ENCODE assay signal across 8 cellular contexts in the genomic region with DNA sequence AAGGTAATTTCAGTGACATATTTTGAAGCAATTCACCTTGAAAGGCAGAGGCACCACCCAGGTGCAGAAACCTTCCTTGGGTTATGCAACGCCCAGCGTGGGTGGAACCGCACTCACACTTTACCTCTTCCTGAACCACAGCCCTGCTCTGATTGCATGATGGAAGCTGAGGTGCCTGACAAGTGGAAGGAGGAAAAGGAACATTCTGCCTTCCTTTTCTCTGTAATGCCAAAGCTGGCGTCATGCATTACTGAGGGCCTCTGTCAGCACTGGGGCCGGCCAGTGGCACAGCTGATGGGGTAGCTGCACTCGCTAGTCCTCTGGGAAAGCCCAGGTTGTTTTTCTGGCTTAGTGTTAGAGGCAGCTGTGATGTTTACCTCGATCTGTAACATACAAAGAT.
DNase-seq lines count a peak whose midpoint lies in the region; ATAC-seq and TF ChIP-seq lines count a peak whose summit lies in the region.

No MANE protein-coding gene starts in this region.

- peaks cover 2% of the 10 kb centered on the region for H3K36me3 Mint-ChIP-seq in activated T-cell treated with anti-CD3 and anti-CD28 coated beads, Interleukin-2, amount 50 U/mL, for 4 hours (ENCODE audit: insufficient read depth)

- BruUV-seq in OCI-LY7 (replicated peaks; lab: Mats Ljungman, UMichigan) = no TSS peak

- H4K20me1 ChIP-seq in OCI-LY7 (ENCODE audit: insufficient read depth, low read length) = no peaks in the 10 kb centered on the region

- no peak overlapping the region for H2AFZ ChIP-seq in OCI-LY7 (ENCODE audit: low read length)

- H3K4me2 ChIP-seq in OCI-LY7 (ENCODE audit: low read length) = no peak overlapping the region

- peaks cover 50% of the 10 kb centered on the region for H3K4me1 Mint-ChIP-seq in activated T-cell treated with anti-CD3 and anti-CD28 coated beads, Interleukin-2, amount 50 U/mL, for 4 hours (ENCODE audit: low read depth)

- peak overlapping the region; percentile 2 for H3K4me3 Mint-ChIP-seq in activated T-cell treated with anti-CD3 and anti-CD28 coated beads, Interleukin-2, amount 50 U/mL, for 4 hours

- H3K4me3 ChIP-seq in OCI-LY7 (ENCODE audit: low read depth, low read length, poor library complexity, severe bottlenecking) = no peak overlapping the region

- intact Hi-C loops in OCI-LY7 (cut with micrococcal nuclease; ENCODE audit: unreplicated experiment) = no loop called here

- POLR2A ChIA-PET in OCI-LY7 (lab: Charles Lee) = no interaction called here

- H3K27me3 Mint-ChIP-seq in activated T-cell treated with anti-CD3 and anti-CD28 coated beads, Interleukin-2, amount 50 U/mL, for 4 hours (ENCODE audit: low read depth) = peaks cover 1% of the 10 kb centered on the region

- DNase-seq in DMS79 treated with DMSO at 0.1 percent for 48 hours (lab: John Stamatoyannopoulos, UW) (peak; percentile 29), DMS79 (lab: John Stamatoyannopoulos, UW) (no peak), iris pigment epithelial cell (ENCODE audit: low read depth) (peak; percentile 41), SK-N-DZ (ENCODE audit: low spot score) (no peak), OCI-LY7 (ENCODE audit: low spot score) (no peak), NCI-H345 treated with DMSO at 0.1 percent for 48 hours (lab: John Stamatoyannopoulos, UW; ENCODE audit: unreplicated experiment) (no peak)
- DNase-seq in activated T-cell treated with anti-CD3 and anti-CD28 coated beads, Interleukin-2, amount 50 U/mL, for 4 hours = peak; percentile 40
- peak; percentile 25 for DNase-seq in stimulated activated naive CD4-positive, alpha-beta T cell treated with Interleukin-2 at 50 U/mL for 16 hours (lab: John Stamatoyannopoulos, UW)

- H3K27ac ChIP-seq in OCI-LY7 (ENCODE audit: low read depth, low read length, poor library complexity, severe bottlenecking) = no peak overlapping the region

- TF ChIP-seq CTCF in OCI-LY7 (conservative IDR thresholded peaks at IDR 0.05; ENCODE audit: low read length) = no peak

- peaks cover 4% of the 10 kb centered on the region for H3K9me3 Mint-ChIP-seq in activated T-cell treated with anti-CD3 and anti-CD28 coated beads, Interleukin-2, amount 50 U/mL, for 4 hours

- CTCF ChIA-PET in OCI-LY7 (lab: Charles Lee; ENCODE audit: unreplicated experiment) = no interaction called here

- ATAC-seq in activated T-cell treated with anti-CD3 and anti-CD28 coated beads, Interleukin-2, amount 50 U/mL, for 4 hours = peak; percentile 49 to 56

- H3K9me3 ChIP-seq in OCI-LY7 (ENCODE audit: low read length) = no peaks in the 10 kb centered on the region

- H3K4me1 ChIP-seq in OCI-LY7 (ENCODE audit: insufficient read depth, low read length, poor library complexity, severe bottlenecking) = no peaks in the 10 kb centered on the region

- no peaks in the 10 kb centered on the region for H3K9me2 ChIP-seq in OCI-LY7 (ENCODE audit: insufficient read depth, low read length)

- H3K79me2 ChIP-seq in OCI-LY7 (ENCODE audit: insufficient read depth, low read depth, low read length) = no peaks in the 10 kb centered on the region

- H3K36me3 ChIP-seq in OCI-LY7 (ENCODE audit: insufficient read depth, low read length) = no peaks in the 10 kb centered on the region

Comparison
In these comparisons a context has a peak if more than half of its experiments do, and no peak if none do; other contexts are left out.
1. DNase-seq: peak in DMS79 treated with DMSO at 0.1 percent for 48 hours (single experiment), activated T-cell treated with anti-CD3 and anti-CD28 coated beads, Interleukin-2, amount 50 U/mL, for 4 hours (single experiment), iris pigment epithelial cell (single experiment) and stimulated activated naive CD4-positive, alpha-beta T cell treated with Interleukin-2 at 50 U/mL for 16 hours (single experiment); none in DMS79 (single experiment), SK-N-DZ (single experiment), OCI-LY7 (single experiment) and NCI-H345 treated with DMSO at 0.1 percent for 48 hours (single experiment).